In genomic region chr17:66357037-66357436, GRCh38 we compare ENCODE assay signal across 21 cellular contexts. TPM values are rescaled to one million over a fixed set of nuclear protein-coding genes. Genes with fewer than 3 reads are reported as not detected.
DNase-seq lines count a peak whose midpoint lies in the region; ATAC-seq and TF ChIP-seq lines count a peak whose summit lies in the region.
"Had no signal": no experiment of that assay in that cellular context is flagged by ENCODE, and none has a peak within 500 bp of the region (broad histone marks: within the 10 kb centered on the region; RNA-seq: fewer than 3 reads in every experiment).

No MANE protein-coding gene starts in this region.

- H3K27ac ChIP-seq in Panc1 (ENCODE audit: low read length): peak overlapping the region; percentile 51; the same call in 1 of the 2 replicates
- no peak overlapping the region for H3K27ac ChIP-seq in vagina
- H3K27ac ChIP-seq: cardiac muscle cell, gastroesophageal sphincter, suprapubic skin had no signal

- H3K36me3 ChIP-seq in Panc1 (ENCODE audit: control insufficient read depth, insufficient read depth, low read length) (no peaks in the 10 kb centered on the region), vagina (no peaks in the 10 kb centered on the region)
- H3K36me3 ChIP-seq: cardiac muscle cell, gastroesophageal sphincter, HAP-1, suprapubic skin had no signal

- H3K27me3 ChIP-seq in Panc1 (ENCODE audit: control insufficient read depth, insufficient read depth, low read length): no peaks in the 10 kb centered on the region
- H3K27me3 ChIP-seq in vagina: no peaks in the 10 kb centered on the region
- H3K27me3 ChIP-seq: cardiac muscle cell, gastroesophageal sphincter, suprapubic skin had no signal

- CTCF ChIA-PET in Panc1 (lab: Charles Lee): interaction anchor here (0.6 kb wide), 1 partner anchor 155 kb away, joined by 6 read pairs; no protein-coding TSS in a partner anchor

- no peak for ATAC-seq in Panc1
- ATAC-seq in left ventricle myocardium superior: no peak
- no peak for ATAC-seq in sciatic nerve
- ATAC-seq: gastroesophageal sphincter had no signal

- H3K4me1 ChIP-seq in Panc1 (ENCODE audit: control insufficient read depth, insufficient read depth, low read length): peaks cover 54% of the 10 kb centered on the region
- peaks cover 35% of the 10 kb centered on the region for H3K4me1 ChIP-seq in vagina

- TF ChIP-seq CTCF in Panc1 (IDR thresholded peaks at IDR 0.05): no peak
- no peak for TF ChIP-seq CTCF in vagina (IDR thresholded peaks at IDR 0.05)

- no peak overlapping the region for H3K4me3 ChIP-seq in Panc1 (ENCODE audit: low read depth in 2 of 2, low read length in 2 of 2)
- no peak overlapping the region for H3K4me3 ChIP-seq in vagina
- H3K4me3 ChIP-seq: cardiac muscle cell, gastroesophageal sphincter, HAP-1, suprapubic skin had no signal

- no peaks in the 10 kb centered on the region for H3K9me3 ChIP-seq in Panc1 (ENCODE audit: control insufficient read depth, insufficient read depth, low read depth, low read length)
- no peaks in the 10 kb centered on the region for H3K9me3 ChIP-seq in vagina
- H3K9me3 ChIP-seq: gastroesophageal sphincter, HAP-1, suprapubic skin had no signal

- DNase-seq in activated CD4-positive, alpha-beta T cell treated with anti-CD3 and anti-CD28 coated beads for 48 hours: peak; percentile 28
- DNase-seq in activated CD4-positive, alpha-beta T cell treated with anti-CD3 and anti-CD28 coated beads for 1 hour: no peak
- DNase-seq in GM03348 (ENCODE audit: low spot score): peak; percentile 13
- no peak for DNase-seq in Panc1 (ENCODE audit: low read depth, low spot score)
- DNase-seq in glomerular visceral epithelial cell (ENCODE audit: extremely low spot score): peak; percentile 52
- DNase-seq in left ventricle myocardium superior: no peak
- DNase-seq in sciatic nerve (ENCODE audit: low spot score): no peak
- DNase-seq in vagina (ENCODE audit: extremely low spot score in 2 of 2): no peak
- DNase-seq: amniotic stem cell; COR-L47; mammary epithelial cell; naive B cell; NCI-H1436 treated with DMSO at 0.1 percent for 48 hours; NCI-H526 treated with DMSO at 0.1 percent for 48 hours; occipital lobe; SHP77; stimulated activated CD4-positive, alpha-beta T cell treated with anti-CD3 and anti-CD28 coated beads, Interleukin-12 subunit alpha, Interleukin-12 subunit beta, amount 100 ng/mL, for 4 hours had no signal

- intact Hi-C loops in Panc1 (cut with micrococcal nuclease; ENCODE audit: unreplicated experiment): no loop called here
- intact Hi-C loops in left ventricle myocardium superior (cut with micrococcal nuclease): no loop called here
- intact Hi-C loops in sciatic nerve (cut with DNase I): no loop called here
- intact Hi-C loops in vagina (cut with DNase I): no loop called here

- in situ Hi-C loops in Panc1 (cut with HindIII; ENCODE audit: low pct_unique_long_range_greater_than_20kb, low sequenced_read_pairs): no loop called here

- TF ChIP-seq POLR2A in vagina (IDR thresholded peaks at IDR 0.05): no peak

- POLR2A ChIA-PET in Panc1 (lab: Charles Lee): interaction anchor here (0.6 kb wide), 1 partner anchor 1066 kb away, joined by 5 read pairs; no protein-coding TSS in a partner anchor

- BruUV-seq in Panc1 (replicated peaks; lab: Mats Ljungman, UMichigan): no TSS peak

RNA-seq across cellular contexts. Expression of gene PRKCA, which starts 54.6 kb away (rescaled TPM):
- total RNA-seq in Panc1 (2021; ENCODE audit: unreplicated experiment) (53.0 TPM), left ventricle myocardium superior (5.9 TPM), sciatic nerve (168 TPM), vagina (15.5 TPM)
- polyA plus RNA-seq in Panc1 (2012; ENCODE audit: insufficient read length): 19.2 TPM

Comparison
In these comparisons a context has a peak if more than half of its experiments do, and no peak if none do; other contexts are left out.
1. DNase-seq: peak in activated CD4-positive, alpha-beta T cell treated with anti-CD3 and anti-CD28 coated beads for 48 hours (single experiment), GM03348 (single experiment) and glomerular visceral epithelial cell (single experiment); none in activated CD4-positive, alpha-beta T cell treated with anti-CD3 and anti-CD28 coated beads for 1 hour (single experiment), Panc1 (single experiment), left ventricle myocardium superior (single experiment), sciatic nerve (single experiment) and vagina (0 of 2).